Comparison of ENCODE assay signal across 11 cellular contexts in the genomic region with DNA sequence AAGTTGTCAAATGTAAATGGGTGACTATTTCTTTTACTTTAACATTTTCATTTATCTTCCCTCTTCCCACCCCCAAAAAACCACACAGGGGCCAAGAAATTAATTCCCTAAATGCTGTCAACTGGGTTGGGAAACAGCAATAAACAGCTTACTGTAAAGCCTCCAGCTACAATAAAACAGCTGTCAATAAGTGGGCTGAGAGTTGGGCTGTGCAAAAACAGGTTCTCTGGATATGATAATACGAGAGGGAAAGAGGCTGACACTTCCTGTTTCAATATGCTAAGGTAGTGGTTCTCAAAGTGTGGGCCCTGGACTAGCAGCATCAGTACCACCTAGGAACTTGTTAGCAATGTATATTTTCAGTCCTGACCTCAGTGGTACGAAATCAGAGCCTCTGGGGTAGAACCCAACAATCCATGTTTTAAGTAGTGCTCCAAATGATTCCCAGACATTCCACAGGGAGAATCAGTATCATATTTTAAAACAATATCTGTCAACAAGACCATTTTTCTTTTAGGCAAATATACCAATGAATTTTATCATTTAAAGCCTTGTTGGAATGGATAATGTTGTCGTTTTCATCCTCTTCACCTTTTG. TPM values are rescaled to one million over a fixed set of nuclear protein-coding genes. Genes with fewer than 3 reads are reported as not detected.
A peak's percentile ranks its signal among the peaks of the same experiment; 100 is the strongest.
DNase-seq lines count a peak whose midpoint lies in the region; ATAC-seq and TF ChIP-seq lines count a peak whose summit lies in the region.
"Had no signal": no experiment of that assay in that cellular context is flagged by ENCODE, and none has a peak within 500 bp of the region (broad histone marks: within the 10 kb centered on the region; RNA-seq: fewer than 3 reads in every experiment).

No MANE protein-coding gene starts in this region.

- no peak overlapping the region for H2AFZ ChIP-seq in H9 (ENCODE audit: low read length)
- H2AFZ ChIP-seq in smooth muscle cell (ENCODE audit: low read depth): no peak overlapping the region

- H3T11ph ChIP-seq in H9 (ENCODE audit: low read length): no peak overlapping the region

- H3K27ac ChIP-seq in H9 (ENCODE audit: insufficient read length, low read depth, low read length): no peak overlapping the region
- H3K27ac ChIP-seq in smooth muscle cell (ENCODE audit: low read depth): no peak overlapping the region

- no peaks in the 10 kb centered on the region for H3K36me3 ChIP-seq in smooth muscle cell (ENCODE audit: low read depth)

- H3K4me3 Mint-ChIP-seq in stimulated activated memory B cell treated with anti-CD40 and anti-IgM and Interleukin-4, amounts not matched to agents 10 μg/mL and 1 μg/mL and 100 μg/mL, for 72 hours: no peak overlapping the region
- H3K4me3 Mint-ChIP-seq in H9: no peak overlapping the region

- H4K5ac ChIP-seq in H9 (ENCODE audit: insufficient read length, low read depth, low read length): no peak overlapping the region

- no peak overlapping the region for H4K8ac ChIP-seq in H9 (replicated peaks; ENCODE audit: insufficient read length, low read depth, low read length)

- no peak overlapping the region for H3K23ac ChIP-seq in H9 (ENCODE audit: insufficient read length, low read depth, low read length)

- H3K9ac ChIP-seq in H9 (ENCODE audit: extremely low read depth, insufficient read length, low read length) (no peak overlapping the region), smooth muscle cell (ENCODE audit: low read depth) (no peak overlapping the region)

- H2BK12ac ChIP-seq in H9 (ENCODE audit: insufficient read length, low read depth, low read length): no peak overlapping the region

- peak; percentile 30 for DNase-seq in NCI-H748 (lab: John Stamatoyannopoulos, UW; ENCODE audit: unreplicated experiment)
- no peak for DNase-seq in NCI-H748 treated with DMSO at 0.1 percent for 48 hours (lab: John Stamatoyannopoulos, UW)
- peak; percentile 21 for DNase-seq in SK-MEL-5 (ENCODE audit: low read depth, low spot score)
- no peak for DNase-seq in H9
- no peak for DNase-seq in germinal center (ENCODE audit: low spot score)
- no peak for DNase-seq in smooth muscle cell (lab: John Stamatoyannopoulos, UW; ENCODE audit: unreplicated experiment)
- DNase-seq: NCI-H226; nucleus accumbens; stimulated activated CD4-positive, alpha-beta T cell treated with anti-CD3 and anti-CD28 coated beads, Interleukin-1b, Interleukin-23, amount 100 ng/mL, for 48 hours had no signal

- no peak overlapping the region for H2BK5ac ChIP-seq in H9 (ENCODE audit: insufficient read length, low read length)

- H3K36me3 Mint-ChIP-seq in stimulated activated memory B cell treated with anti-CD40 and anti-IgM and Interleukin-4, amounts not matched to agents 10 μg/mL and 1 μg/mL and 100 μg/mL, for 72 hours: no peaks in the 10 kb centered on the region
- no peaks in the 10 kb centered on the region for H3K36me3 Mint-ChIP-seq in H9 (ENCODE audit: insufficient read depth in 1 of 3, low read depth in 3 of 3)

- H3K27me3 ChIP-seq in H9 (ENCODE audit: insufficient read depth, low read length): no peaks in the 10 kb centered on the region
- no peaks in the 10 kb centered on the region for H3K27me3 ChIP-seq in smooth muscle cell (ENCODE audit: low read depth)

- no peaks in the 10 kb centered on the region for H4K20me1 ChIP-seq in H9 (ENCODE audit: control insufficient read depth, insufficient read depth, insufficient read length)
- no peaks in the 10 kb centered on the region for H4K20me1 ChIP-seq in smooth muscle cell (ENCODE audit: low read depth)

- no peaks in the 10 kb centered on the region for H3K23me2 ChIP-seq in H9 (ENCODE audit: insufficient read length, low read depth, low read length, poor library complexity, severe bottlenecking)

- WGBS in H9 (ENCODE audit: extremely low coverage, insufficient read length, low lambda C conversion rate): no CpG with 5 or more reads among the region's 3 CpGs
- whole genome bisulfite sequencing in smooth muscle cell (ENCODE audit: low lambda C conversion rate): 66% methylated on average over 3 of the region's 3 CpGs

- H3K56ac ChIP-seq in H9 (ENCODE audit: insufficient read length, low read depth, low read length): no peak overlapping the region

- H3K4me3 ChIP-seq in smooth muscle cell: no peak overlapping the region

- no peak overlapping the region for H3K18ac ChIP-seq in H9 (ENCODE audit: insufficient read length, low read depth, low read length)

- no peak overlapping the region for H3K4ac ChIP-seq in H9 (ENCODE audit: low read depth, low read length)

- H3K4me1 ChIP-seq in H9 (ENCODE audit: insufficient read depth, low read length): no peaks in the 10 kb centered on the region
- H3K4me1 ChIP-seq in smooth muscle cell (ENCODE audit: low read depth): no peaks in the 10 kb centered on the region

- no peaks in the 10 kb centered on the region for H3K9me3 Mint-ChIP-seq in stimulated activated memory B cell treated with anti-CD40 and anti-IgM and Interleukin-4, amounts not matched to agents 10 μg/mL and 1 μg/mL and 100 μg/mL, for 72 hours
- H3K9me3 Mint-ChIP-seq in H9: no peaks in the 10 kb centered on the region

- no peak overlapping the region for H2BK15ac ChIP-seq in H9 (ENCODE audit: low read depth, low read length)

- peaks cover 6% of the 10 kb centered on the region for H3K4me1 Mint-ChIP-seq in stimulated activated memory B cell treated with anti-CD40 and anti-IgM and Interleukin-4, amounts not matched to agents 10 μg/mL and 1 μg/mL and 100 μg/mL, for 72 hours
- H3K4me1 Mint-ChIP-seq in H9: peaks cover 3 to 8% of the 10 kb centered on the region in 2 experiments

- H3K14ac ChIP-seq in H9 (ENCODE audit: insufficient read depth, low read length): no peak overlapping the region

- no peak overlapping the region for H3K27ac Mint-ChIP-seq in stimulated activated memory B cell treated with anti-CD40 and anti-IgM and Interleukin-4, amounts not matched to agents 10 μg/mL and 1 μg/mL and 100 μg/mL, for 72 hours
- no peak overlapping the region for H3K27ac Mint-ChIP-seq in H9

- no peak overlapping the region for H4K91ac ChIP-seq in H9 (ENCODE audit: insufficient read length, low read depth, low read length)

- in situ Hi-C loops in SK-MEL-5 (cut with HindIII; ENCODE audit: low pct_unique_long_range_greater_than_20kb, low sequenced_read_pairs): loop anchor here (25.0 kb wide), 1 partner anchor 109 kb away; no protein-coding TSS in a partner anchor

- no peak overlapping the region for H2BK20ac ChIP-seq in H9 (ENCODE audit: low read depth, low read length, poor library complexity, severe bottlenecking)

- TF ChIP-seq CTCF in H9 (conservative IDR thresholded peaks at IDR 0.05) (no peak), smooth muscle cell (IDR thresholded peaks at IDR 0.05; ENCODE audit: borderline replicate concordance, insufficient read depth, poor library complexity, severe bottlenecking) (no peak)

- H3K9me3 ChIP-seq in H9 (ENCODE audit: control insufficient read depth, low read depth, low read length): no peaks in the 10 kb centered on the region
- H3K9me3 ChIP-seq in smooth muscle cell (replicated peaks; ENCODE audit: low read depth): no peaks in the 10 kb centered on the region

- no peaks in the 10 kb centered on the region for H3K27me3 Mint-ChIP-seq in stimulated activated memory B cell treated with anti-CD40 and anti-IgM and Interleukin-4, amounts not matched to agents 10 μg/mL and 1 μg/mL and 100 μg/mL, for 72 hours
- H3K27me3 Mint-ChIP-seq in H9 (ENCODE audit: low read depth): peaks cover 9% of the 10 kb centered on the region

- ATAC-seq in HG02763 (IDR thresholded peaks at IDR 0.05; ENCODE audit: unreplicated experiment): peak; percentile 46
- ATAC-seq in stimulated activated memory B cell treated with anti-CD40 and anti-IgM and Interleukin-4, amounts not matched to agents 10 μg/mL and 1 μg/mL and 100 μg/mL, for 72 hours: peak; percentile 68

- H3K79me1 ChIP-seq in H9 (ENCODE audit: insufficient read depth, low read depth, low read length, poor library complexity, severe bottlenecking): no peaks in the 10 kb centered on the region

- H3K4me2 ChIP-seq in H9 (ENCODE audit: insufficient read depth, insufficient read length, low read length) (no peak overlapping the region), smooth muscle cell (no peak overlapping the region)

- H2AK5ac ChIP-seq in H9 (ENCODE audit: insufficient read length, low read length): no peak overlapping the region

- H2BK120ac ChIP-seq in H9 (ENCODE audit: low read depth, low read length, poor library complexity, severe bottlenecking): no peak overlapping the region

- no peaks in the 10 kb centered on the region for H3F3A ChIP-seq in smooth muscle cell (ENCODE audit: low read depth)

- H3K79me2 ChIP-seq in H9 (ENCODE audit: insufficient read depth, low read length) (no peaks in the 10 kb centered on the region), smooth muscle cell (ENCODE audit: low read depth) (no peaks in the 10 kb centered on the region)

RNA-seq across cellular contexts. Expression of a gene that starts 8.4 kb away (rescaled TPM):
- total RNA-seq in SK-MEL-5 (2014; rRNA removed; shearing (Covaris generic)): 1.4 and 1.9 TPM in 2 replicates
- polyA plus RNA-seq in SK-MEL-5 (2015; cell fraction: cytosol; rRNA removed): 2.2 and 2.3 TPM in 2 replicates
- polyA plus RNA-seq in SK-MEL-5 (2015; cell fraction: nucleus; rRNA removed): 2.0 and 2.8 TPM in 2 replicates
- total RNA-seq in H9 (2021): 0.09 and 0.11 TPM in 2 replicates
- 1.2 and 1.9 TPM in 2 replicates for total RNA-seq in smooth muscle cell
- polyA plus RNA-seq in smooth muscle cell: 0.38 and 0.65 TPM in 2 replicates

Comparison
In these comparisons a context has a peak if more than half of its experiments do, and no peak if none do; other contexts are left out.
1. DNase-seq: peak in NCI-H748 (single experiment) and SK-MEL-5 (single experiment); none in NCI-H748 treated with DMSO at 0.1 percent for 48 hours (single experiment), H9 (single experiment), germinal center (single experiment) and smooth muscle cell (single experiment).